ENCODE assay signal across 31 cellular contexts in genomic region chr19:2319551-2319950, GRCh38. TPM values are rescaled to one million over a fixed set of nuclear protein-coding genes. Genes with fewer than 3 reads are reported as not detected.
"Had no signal": no experiment of that assay in that cellular context is flagged by ENCODE, and none has a peak within 500 bp of the region (broad histone marks: within the 10 kb centered on the region; RNA-seq: fewer than 3 reads in every experiment).

No MANE protein-coding gene starts in this region.

- H3K79me2 ChIP-seq: hepatocyte had no signal

- H3K27ac Mint-ChIP-seq: natural killer cell treated with Interleukin-12 subunit alpha and Interleukin-12 subunit beta and Interleukin-15 and Interleukin-18, amount 100 ng/mL, for 72 hours; stimulated activated effector memory CD8-positive, alpha-beta T cell treated with anti-CD3 and anti-CD28 coated beads, Interleukin-12 subunit alpha, Interleukin-12 subunit beta, amount 100 ng/mL, for 72 hours; stimulated activated naive CD8-positive, alpha-beta T cell treated with anti-CD3 and anti-CD28 coated beads, Interleukin-15, Interleukin-2, amounts not matched to agents 100 ng/mL and 50 ng/mL, for 24 hours had no signal

- DNase-seq: dermis blood vessel endothelial cell; effector memory CD4-positive, alpha-beta T cell; heart left ventricle; kidney; ovary; posterior cingulate gyrus; psoas muscle; right cardiac atrium; sigmoid colon; stimulated activated CD4-positive, alpha-beta T cell treated with anti-CD3 and anti-CD28 coated beads, Interleukin-2, amount 100 ng/mL, for 24 hours; stimulated activated CD4-positive, alpha-beta T cell treated with anti-CD3 and anti-CD28 coated beads, Interleukin-4, amount 100 ng/mL, for 24 hours; transverse colon; upper lobe of right lung had no signal

- H3K27ac ChIP-seq: coronary artery, esophagus muscularis mucosa, foreskin keratinocyte, gastroesophageal sphincter, heart left ventricle, hepatocyte, ovary, psoas muscle, sigmoid colon, thoracic aorta, transverse colon, upper lobe of right lung, vagina had no signal

- H3K4me2 ChIP-seq: hepatocyte had no signal

- H3K4me1 ChIP-seq: foreskin keratinocyte, psoas muscle, upper lobe of right lung, vagina had no signal

- H3K4me3 ChIP-seq: coronary artery, esophagus muscularis mucosa, gastroesophageal sphincter, heart left ventricle, hepatocyte, lung, ovary, psoas muscle, sigmoid colon, thoracic aorta, transverse colon, upper lobe of right lung, vagina had no signal

- H2AFZ ChIP-seq: hepatocyte had no signal

- H3K4me3 Mint-ChIP-seq: natural killer cell treated with Interleukin-12 subunit alpha and Interleukin-12 subunit beta and Interleukin-15 and Interleukin-18, amount 100 ng/mL, for 72 hours; neural crest cell; stimulated activated effector memory CD8-positive, alpha-beta T cell treated with anti-CD3 and anti-CD28 coated beads, Interleukin-12 subunit alpha, Interleukin-12 subunit beta, amount 100 ng/mL, for 72 hours; stimulated activated naive CD8-positive, alpha-beta T cell treated with anti-CD3 and anti-CD28 coated beads, Interleukin-15, Interleukin-2, amounts not matched to agents 100 ng/mL and 50 ng/mL, for 24 hours had no signal

- H3K4me1 Mint-ChIP-seq: stimulated activated effector memory CD8-positive, alpha-beta T cell treated with anti-CD3 and anti-CD28 coated beads, Interleukin-12 subunit alpha, Interleukin-12 subunit beta, amount 100 ng/mL, for 72 hours had no signal

- ATAC-seq: gastroesophageal sphincter; heart left ventricle; left lobe of liver; natural killer cell treated with Interleukin-12 subunit alpha and Interleukin-12 subunit beta and Interleukin-15 and Interleukin-18, amount 100 ng/mL, for 72 hours; psoas muscle; right cardiac atrium; stimulated activated effector memory CD8-positive, alpha-beta T cell treated with anti-CD3 and anti-CD28 coated beads, Interleukin-12 subunit alpha, Interleukin-12 subunit beta, amount 100 ng/mL, for 72 hours; upper lobe of right lung had no signal

- H3K27me3 ChIP-seq: esophagus muscularis mucosa, gastroesophageal sphincter, heart left ventricle, hepatocyte, ovary, sigmoid colon, upper lobe of right lung, vagina had no signal

- H3K27me3 Mint-ChIP-seq: memory B cell had no signal

RNA-seq across cellular contexts. Expression of gene LINGO3, which starts 11.6 kb away (rescaled TPM):
- total RNA-seq: dermis blood vessel endothelial cell, endothelial cell of umbilical vein, epithelial cell of proximal tubule, esophagus muscularis mucosa, fibroblast of lung, foreskin keratinocyte, gastroesophageal sphincter, hepatocyte, left lobe of liver, neural crest cell, ovary, psoas muscle, right cardiac atrium, skeletal muscle tissue, upper lobe of right lung, vagina had no signal
- polyA plus RNA-seq: endothelial cell of umbilical vein, fibroblast of lung, foreskin keratinocyte, heart left ventricle, hepatocyte, ovary, right cardiac atrium had no signal

RNA-seq across cellular contexts. Expression of gene PEAK3, which starts 37.6 kb away (rescaled TPM):
- total RNA-seq: endothelial cell of umbilical vein, epithelial cell of proximal tubule, fibroblast of lung, foreskin keratinocyte, hepatocyte, neural crest cell, skeletal muscle tissue had no signal
- polyA plus RNA-seq: fibroblast of lung, foreskin keratinocyte had no signal

RNA-seq across cellular contexts. Expression of gene TMPRSS9, which starts 40.5 kb away (rescaled TPM):
- total RNA-seq: endothelial cell of umbilical vein; epithelial cell of proximal tubule; fibroblast of lung; foreskin keratinocyte; kidney; natural killer cell treated with Interleukin-12 subunit alpha and Interleukin-12 subunit beta and Interleukin-15 and Interleukin-18, amount 100 ng/mL, for 72 hours; upper lobe of right lung; vagina had no signal
- polyA plus RNA-seq: endothelial cell of umbilical vein, fibroblast of lung, foreskin keratinocyte, hepatocyte, psoas muscle, right cardiac atrium had no signal
